ENCODE assay signal across 26 cellular contexts in the genomic region with DNA sequence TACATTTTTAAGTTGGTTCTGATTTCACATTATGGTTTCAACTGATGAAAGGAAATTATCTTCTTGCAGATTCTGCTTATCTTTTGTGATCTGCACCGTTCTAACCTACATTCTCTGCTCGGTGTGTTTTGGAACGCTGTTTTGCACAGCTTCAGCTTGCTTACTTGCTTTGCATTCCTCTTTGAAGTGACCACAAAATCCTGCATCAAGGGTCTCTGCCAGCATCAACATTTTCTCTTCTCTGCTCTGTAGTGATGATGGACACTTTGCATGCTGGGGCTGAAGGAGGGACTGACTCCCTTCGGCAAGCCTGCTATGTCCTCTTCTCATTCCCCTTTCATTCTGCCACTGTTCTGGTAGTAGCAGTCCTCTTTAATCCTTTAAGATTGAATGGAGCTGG.
"Had no signal": no experiment of that assay in that cellular context is flagged by ENCODE, and none has a peak within 500 bp of the region (broad histone marks: within the 10 kb centered on the region; RNA-seq: fewer than 3 reads in every experiment).

No MANE protein-coding gene starts in this region.

- H3K4me3 ChIP-seq: left ventricle myocardium inferior, lung, neural progenitor cell, ovary, right atrium auricular region, right lobe of liver, smooth muscle cell, stomach, testis, thyroid gland, transverse colon, upper lobe of left lung, vagina had no signal

- H3K27me3 Mint-ChIP-seq: naive B cell; progenitor cell of endocrine pancreas; stimulated activated naive B cell treated with anti-CD40 and anti-IgM and Interleukin-4, amounts not matched to agents 10 μg/mL and 1 μg/mL and 100 μg/mL, for 72 hours had no signal

- H3K9me3 Mint-ChIP-seq: mesothelial cell of epicardium; neural progenitor cell; stimulated activated naive B cell treated with anti-CD40 and anti-IgM and Interleukin-4, amounts not matched to agents 10 μg/mL and 1 μg/mL and 100 μg/mL, for 72 hours had no signal

- H3K9me3 ChIP-seq: left ventricle myocardium inferior, neutrophil, ovary, right atrium auricular region, right lobe of liver, stomach, testis, thyroid gland, transverse colon, upper lobe of left lung, vagina had no signal

- H3K4me2 ChIP-seq: neural progenitor cell, smooth muscle cell had no signal

- H3K9ac ChIP-seq: neural progenitor cell had no signal

- H3K27ac Mint-ChIP-seq: mesothelial cell of epicardium; naive B cell; natural killer cell; nephron progenitor cell; neural progenitor cell; progenitor cell of endocrine pancreas; stimulated activated naive B cell treated with anti-CD40 and anti-IgM and Interleukin-4, amounts not matched to agents 10 μg/mL and 1 μg/mL and 100 μg/mL, for 72 hours had no signal

- H3K36me3 ChIP-seq: left ventricle myocardium inferior, neural progenitor cell, neutrophil, ovary, right atrium auricular region, right lobe of liver, stomach, thyroid gland, transverse colon, upper lobe of left lung, vagina had no signal

- H3K36me3 Mint-ChIP-seq: mesothelial cell of epicardium; naive B cell; natural killer cell; neural progenitor cell; stimulated activated naive B cell treated with anti-CD40 and anti-IgM and Interleukin-4, amounts not matched to agents 10 μg/mL and 1 μg/mL and 100 μg/mL, for 72 hours had no signal

- H3K4me1 ChIP-seq: left ventricle myocardium inferior, neural progenitor cell, right atrium auricular region, right lobe of liver, stomach, testis, thyroid gland, transverse colon, upper lobe of left lung, vagina had no signal

- H3K27ac ChIP-seq: left ventricle myocardium inferior, neural progenitor cell, neutrophil, ovary, right atrium auricular region, right lobe of liver, stomach, testis, thyroid gland, transverse colon, upper lobe of left lung, vagina had no signal

- DNase-seq: islet precursor cell; left ventricle myocardium inferior; mesendoderm; naive B cell; natural killer cell; nephron progenitor cell; ovary; right lobe of liver; stimulated activated CD4-positive, alpha-beta T cell treated with anti-CD3 and anti-CD28 coated beads, Interleukin-15, amount 100 ng/mL, for 24 hours; stimulated activated CD4-positive, alpha-beta T cell treated with anti-CD3 and anti-CD28 coated beads, Interleukin-2, amount 100 ng/mL, for 24 hours; stimulated activated CD4-positive, alpha-beta T cell treated with anti-CD3 and anti-CD28 coated beads, Interleukin-4, amount 100 ng/mL, for 1 hour; stimulated activated naive B cell treated with anti-CD40 and anti-IgM and Interleukin-4, amounts not matched to agents 10 μg/mL and 1 μg/mL and 100 μg/mL, for 72 hours; stimulated activated naive CD8-positive, alpha-beta T cell treated with anti-CD3 and anti-CD28 coated beads, Interleukin-15, Interleukin-2, amounts not matched to agents 100 U/mL and 50 U/mL, for 24 hours; stomach; testis; thyroid gland; transverse colon; upper lobe of left lung had no signal

- H3K4me3 Mint-ChIP-seq: mesothelial cell of epicardium; naive B cell; natural killer cell; nephron progenitor cell; neural progenitor cell; stimulated activated naive B cell treated with anti-CD40 and anti-IgM and Interleukin-4, amounts not matched to agents 10 μg/mL and 1 μg/mL and 100 μg/mL, for 72 hours had no signal

- H3K27me3 ChIP-seq: neural progenitor cell, neutrophil, ovary, right atrium auricular region, right lobe of liver, stomach, testis, thyroid gland, transverse colon, upper lobe of left lung, vagina had no signal

- H3K4me1 Mint-ChIP-seq: naive B cell; natural killer cell; neural progenitor cell; stimulated activated naive B cell treated with anti-CD40 and anti-IgM and Interleukin-4, amounts not matched to agents 10 μg/mL and 1 μg/mL and 100 μg/mL, for 72 hours had no signal

- H2AFZ ChIP-seq: neural progenitor cell had no signal
